ENCODE assay signal across 9 cellular contexts in the genomic region with DNA sequence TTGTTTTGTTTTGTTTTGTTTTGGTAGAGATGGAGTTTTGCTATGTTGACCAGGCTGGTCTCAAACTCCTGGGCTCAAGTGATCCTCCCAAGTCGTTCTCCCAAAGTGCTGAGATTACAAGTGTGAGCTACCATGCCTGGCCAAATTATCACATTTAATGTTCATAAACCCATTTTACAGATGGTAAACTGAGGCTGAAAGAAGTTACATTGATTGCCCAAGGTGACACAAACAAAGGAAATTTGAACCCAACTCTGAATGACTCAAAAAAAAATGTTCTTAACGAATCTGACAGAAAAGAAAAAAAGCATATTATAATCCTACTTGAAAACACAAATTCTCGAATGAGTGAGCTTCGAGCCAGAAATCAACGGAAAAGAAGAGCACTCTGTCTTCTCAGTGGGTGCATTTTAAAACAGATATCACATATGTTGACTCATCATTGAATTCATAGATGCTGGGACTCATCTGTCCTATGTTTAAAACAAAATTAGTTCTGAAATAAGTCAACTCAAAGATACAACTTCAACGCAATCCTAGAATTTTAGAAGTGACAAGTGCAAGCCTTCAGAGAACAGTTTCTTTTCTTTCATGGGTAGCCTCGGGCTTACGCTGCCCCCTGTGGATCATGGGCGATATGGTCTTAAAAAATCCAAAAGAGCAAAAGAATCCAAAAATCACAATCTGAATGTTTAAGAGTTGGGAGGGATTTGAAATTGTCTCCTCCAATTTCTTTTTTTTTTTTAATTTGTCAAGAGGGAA. TPM values are rescaled to one million over a fixed set of nuclear protein-coding genes. Genes with fewer than 3 reads are reported as not detected.
DNase-seq lines count a peak whose midpoint lies in the region; FAIRE-seq and TF ChIP-seq lines count a peak whose summit lies in the region.
"Had no signal": no experiment of that assay in that cellular context is flagged by ENCODE, and none has a peak within 500 bp of the region (broad histone marks: within the 10 kb centered on the region; RNA-seq: fewer than 3 reads in every experiment).

No MANE protein-coding gene starts in this region.

- no peaks in the 10 kb centered on the region for H3K4me1 ChIP-seq in left ventricle myocardium inferior

- peak; percentile 45 for FAIRE-seq in GM12891 (lab: Jason Lieb, UNC)
- FAIRE-seq in HTR-8/SVneo (lab: Jason Lieb, UNC), result no peak
- FAIRE-seq: frontal cortex had no signal

- TF ChIP-seq CTCF in AG09309 (IDR thresholded peaks at IDR 0.05; ENCODE audit: control insufficient read depth, insufficient read depth, low read depth, low read length, missing control alignments) (peak; percentile 26), LNCaP clone FGC (IDR thresholded peaks at IDR 0.05; ENCODE audit: control insufficient read depth, extremely low read depth, insufficient read depth) (peak; percentile 28; the same call in 1 of the 2 replicates), left ventricle myocardium inferior (IDR thresholded peaks at IDR 0.05; ENCODE audit: borderline replicate concordance) (peak; percentile 61)

- H3K36me3 ChIP-seq in left ventricle myocardium inferior, result no peaks in the 10 kb centered on the region

- peaks cover 5% of the 10 kb centered on the region for H3K9me3 ChIP-seq in left ventricle myocardium inferior (replicated peaks)

- no peak for TF ChIP-seq POLR2A in GM12891 (IDR thresholded peaks at IDR 0.05; ENCODE audit: low read depth, low read length)

- H3K4me3 ChIP-seq in AG09309 (ENCODE audit: control insufficient read depth, low read depth, low read length), result no peak overlapping the region
- H3K4me3 ChIP-seq in LNCaP clone FGC (ENCODE audit: low read depth, low read length), result no peak overlapping the region
- H3K4me3 ChIP-seq in left ventricle myocardium inferior, result no peak overlapping the region

- intact Hi-C loops in left ventricle myocardium inferior (cut with micrococcal nuclease), result no loop called here

- H3K27me3 ChIP-seq in left ventricle myocardium inferior (ENCODE audit: low read depth), result no peaks in the 10 kb centered on the region

- no peak overlapping the region for H3K27ac ChIP-seq in left ventricle myocardium inferior (replicated peaks)

- no peak for DNase-seq in AG09309 (ENCODE audit: low read depth)
- no peak for DNase-seq in GM12891 (ENCODE audit: insufficient read length, low spot score)
- DNase-seq in LNCaP clone FGC (ENCODE audit: low read depth), result no peak
- DNase-seq in activated T-cell treated with anti-CD3 and anti-CD28 coated beads for 48 hours (ENCODE audit: low read depth), result peak; percentile 51
- no peak for DNase-seq in left ventricle myocardium inferior
- peak; percentile 55 for DNase-seq in stimulated activated CD4-positive, alpha-beta T cell treated with anti-CD3 and anti-CD28 coated beads, Interleukin-4, amount 100 ng/mL, for 1 hour
- no peak for DNase-seq in MV-4-11 (lab: John Stamatoyannopoulos, UW)
- DNase-seq in HTR-8/SVneo (ENCODE audit: insufficient read length, low spot score), result no peak

TF ChIP-seq in GM12891, 5 proteins besides CTCF, POLR2A, EP300 and RAD21:
- TF ChIP-seq POU2F2 (IDR thresholded peaks at IDR 0.05; ENCODE audit: low read depth, low read length) (no peak), TAF1 (IDR thresholded peaks at IDR 0.05; ENCODE audit: low read depth, low read length) (no peak), PAX5 (IDR thresholded peaks at IDR 0.05; ENCODE audit: insufficient read depth, low read length, severe bottlenecking) (no peak), SPI1 (IDR thresholded peaks at IDR 0.05; ENCODE audit: low read depth, low read length) (no peak), POLR2AphosphoS5 (IDR thresholded peaks at IDR 0.05; ENCODE audit: low read depth, low read length) (no peak)

RNA-seq across cellular contexts. Expression of gene TIMD4, which starts 28.4 kb away (rescaled TPM):
- polyA plus RNA-seq in GM12891 (2012; ENCODE audit: low read depth, missing spikeins), result 2.0 TPM
- not detected for total RNA-seq in left ventricle myocardium inferior

Comparison
In these comparisons a context has a peak if more than half of its experiments do, and no peak if none do; other contexts are left out.
1. DNase-seq: peak in activated T-cell treated with anti-CD3 and anti-CD28 coated beads for 48 hours (single experiment) and stimulated activated CD4-positive, alpha-beta T cell treated with anti-CD3 and anti-CD28 coated beads, Interleukin-4, amount 100 ng/mL, for 1 hour (single experiment); none in AG09309 (single experiment), GM12891 (single experiment), LNCaP clone FGC (single experiment), left ventricle myocardium inferior (single experiment), MV-4-11 (single experiment) and HTR-8/SVneo (single experiment).
2. Peak in every context shown above with its lines, with median percentiles within 50 percentile points of each other: CTCF ChIP-seq.